25 cellular contexts compared by ENCODE assay signal in the genomic region with DNA sequence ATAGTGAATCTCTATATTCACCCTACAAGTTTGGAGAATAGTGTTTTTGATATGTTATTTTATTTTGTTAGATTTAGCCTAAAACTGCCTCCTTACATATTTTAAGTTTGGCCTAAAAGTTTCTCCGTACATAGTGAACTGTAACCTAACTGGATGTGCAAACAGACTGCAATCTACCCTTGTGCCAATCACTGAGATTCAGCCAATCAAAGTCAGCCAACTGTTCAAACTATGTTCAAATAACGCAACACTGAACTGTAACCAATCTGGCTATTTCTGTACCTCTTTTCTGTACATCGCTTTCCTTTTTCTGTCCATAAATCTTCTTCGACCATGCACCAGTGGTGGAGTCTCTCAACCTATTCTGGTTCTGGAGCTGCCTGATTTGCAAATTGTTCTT. TPM values are rescaled to one million over a fixed set of nuclear protein-coding genes. Genes with fewer than 3 reads are reported as not detected.
"Had no signal": no experiment of that assay in that cellular context is flagged by ENCODE, and none has a peak within 500 bp of the region (broad histone marks: within the 10 kb centered on the region; RNA-seq: fewer than 3 reads in every experiment).

No MANE protein-coding gene starts in this region.

- FAIRE-seq: HepG2, RCC 7860 had no signal

- H3K4me3 Mint-ChIP-seq: T-cell, T-helper 17 cell had no signal

- H3K9ac ChIP-seq: SK-N-SH had no signal

- H3K27me3 ChIP-seq: MG63 had no signal

- H3K36me3 Mint-ChIP-seq: T-cell had no signal

- H3K27ac Mint-ChIP-seq: T-cell, T-helper 17 cell had no signal

- H3K4me3 ChIP-seq: MG63 had no signal

- H3K4me2 ChIP-seq: SK-N-SH had no signal

- H3K9me3 ChIP-seq: SK-N-SH had no signal

- ATAC-seq: HepG2, T-cell, T-helper 17 cell had no signal

- H3K4me1 Mint-ChIP-seq: T-cell, T-helper 17 cell had no signal

- DNase-seq: Karpas-422, KG1, MG63, NCI-H1092, NCI-H1436, NCI-H187, NCI-H2029, NCI-H2081 treated with DMSO at 0.1 percent for 48 hours, NCI-H2171, NCI-H226, NCI-H446, NCI-H510A, NCI-H524 treated with DMSO at 0.1 percent for 48 hours, NCI-H69, NCI-H774, Right ventricle myocardium superior, RPMI8226, SK-N-SH, SW 1271, T-cell, T-helper 17 cell had no signal

- H3K36me3 ChIP-seq: MG63 had no signal

- H3K9me2 ChIP-seq: SK-N-SH had no signal

RNA-seq across cellular contexts. Expression of gene DMRTB1, which starts 11.8 kb away (rescaled TPM):
- total RNA-seq: HepG2, HT1080, Right ventricle myocardium superior, SK-MEL-5, T-cell, T-helper 17 cell had no signal
- polyA plus RNA-seq: HepG2, SK-N-SH had no signal
